Comparison of ENCODE assay signal across 8 cellular contexts in genomic region chr14:34693228-34693939, GRCh38. TPM values are rescaled to one million over a fixed set of nuclear protein-coding genes. Genes with fewer than 3 reads are reported as not detected.
DNase-seq lines count a peak whose midpoint lies in the region; ATAC-seq, FAIRE-seq and TF ChIP-seq lines count a peak whose summit lies in the region.

No MANE protein-coding gene starts in this region.

- H3K36me3 Mint-ChIP-seq in activated B cell treated with CpG ODN at 0.5 μM for 24 hours (ENCODE audit: low read depth): no peaks in the 10 kb centered on the region

- no peak for TF ChIP-seq RAD21 in SK-N-SH (IDR thresholded peaks at IDR 0.05; ENCODE audit: low read length)

- TF ChIP-seq EP300 in SK-N-SH (IDR thresholded peaks at IDR 0.05; ENCODE audit: borderline replicate concordance in 1 of 2, low read depth in 1 of 2, low read length in 1 of 2): no peak

- H2AFZ ChIP-seq in SK-N-SH (ENCODE audit: low read depth): no peak overlapping the region

- DNase-seq in M059J (ENCODE audit: low read depth) (peak; percentile 25), activated B cell treated with CpG ODN at 0.5 μM for 24 hours (no peak), fibroblast of pulmonary artery (ENCODE audit: low read depth) (no peak), pancreas (peak; percentile 47 to 68 (median 60)), SK-N-SH (no peak), ecto neural progenitor cell (ENCODE audit: low spot score) (no peak)

- FAIRE-seq in pancreas (lab: Jason Lieb, UNC): no peak

- H3K27ac Mint-ChIP-seq in activated B cell treated with CpG ODN at 0.5 μM for 24 hours: no peak overlapping the region

- peaks cover 11% of the 10 kb centered on the region for H3K4me1 Mint-ChIP-seq in activated B cell treated with CpG ODN at 0.5 μM for 24 hours

- H3K27me3 ChIP-seq in pancreas: no peaks in the 10 kb centered on the region
- H3K27me3 ChIP-seq in SK-N-SH (ENCODE audit: insufficient read depth): no peaks in the 10 kb centered on the region

- no peaks in the 10 kb centered on the region for H3K79me2 ChIP-seq in SK-N-SH (ENCODE audit: insufficient read depth)

- H3K9ac ChIP-seq in SK-N-SH: no peak overlapping the region

- intact Hi-C loops in activated B cell treated with CpG ODN at 0.5 μM for 24 hours (cut with micrococcal nuclease): no loop called here
- intact Hi-C loops in pancreas (cut with DNase I): no loop called here

- no peak overlapping the region for H3K4me2 ChIP-seq in SK-N-SH

- H3K27me3 Mint-ChIP-seq in activated B cell treated with CpG ODN at 0.5 μM for 24 hours: no peaks in the 10 kb centered on the region

- CTCF ChIA-PET in activated B cell treated with CpG ODN at 0.5 μM for 24 hours (lab: Charles Lee): no interaction called here
- CTCF ChIA-PET in SK-N-SH (lab: Yijun Ruan, JAX): interaction anchor here (1.0 to 1.3 kb wide), 4 partner anchors 21 to 29 kb away, joined by 3 to 6 read pairs (median 5); no protein-coding TSS in a partner anchor

- H3K9me2 ChIP-seq in SK-N-SH: no peaks in the 10 kb centered on the region

- ATAC-seq in activated B cell treated with CpG ODN at 0.5 μM for 24 hours (ENCODE audit: low read depth) (no peak), pancreas (peak; percentile 92 to 97 (median 96)), HG02798 (IDR thresholded peaks at IDR 0.05; ENCODE audit: poor library complexity, unreplicated experiment) (no peak), HG03432 (IDR thresholded peaks at IDR 0.05; ENCODE audit: unreplicated experiment) (no peak)

- no peak for TF ChIP-seq CTCF in activated B cell treated with CpG ODN at 0.5 μM for 24 hours (IDR thresholded peaks at IDR 0.05)
- TF ChIP-seq CTCF in fibroblast of pulmonary artery (IDR thresholded peaks at IDR 0.05; ENCODE audit: low read length, missing control alignments): no peak
- TF ChIP-seq CTCF in pancreas (IDR thresholded peaks at IDR 0.05): no peak
- no peak for TF ChIP-seq CTCF in SK-N-SH (IDR thresholded peaks at IDR 0.05)

- H3K27ac ChIP-seq in pancreas: no peak overlapping the region
- no peak overlapping the region for H3K27ac ChIP-seq in SK-N-SH (ENCODE audit: low read depth in 2 of 2, low read length in 1 of 2)

- POLR2A ChIA-PET in activated B cell treated with CpG ODN at 0.5 μM for 24 hours (lab: Charles Lee) (no interaction called here), SK-N-SH (lab: Yijun Ruan, JAX) (no interaction called here)

- no peaks in the 10 kb centered on the region for H3K36me3 ChIP-seq in pancreas
- no peaks in the 10 kb centered on the region for H3K36me3 ChIP-seq in SK-N-SH (replicated peaks in 1 of 2; ENCODE audit: control insufficient read depth in 1 of 2, insufficient read depth in 2 of 2, low read length in 1 of 2)

- peak overlapping the region; percentile 2 for H3K4me3 ChIP-seq in fibroblast of pulmonary artery (replicated peaks; ENCODE audit: low read depth, low read length)
- peak overlapping the region in 3 of 4 donors; percentile 24 to 42 (median 36) for H3K4me3 ChIP-seq in pancreas
- no peak overlapping the region for H3K4me3 ChIP-seq in SK-N-SH (ENCODE audit: low read depth in 2 of 2, low read length in 1 of 2)

- H3K9me3 Mint-ChIP-seq in activated B cell treated with CpG ODN at 0.5 μM for 24 hours: no peaks in the 10 kb centered on the region

- H3K4me3 Mint-ChIP-seq in activated B cell treated with CpG ODN at 0.5 μM for 24 hours: peak overlapping the region; percentile 68

- no peaks in the 10 kb centered on the region for H4K20me1 ChIP-seq in SK-N-SH (ENCODE audit: insufficient read depth)

- H3K9me3 ChIP-seq in pancreas: no peaks in the 10 kb centered on the region
- H3K9me3 ChIP-seq in SK-N-SH: no peaks in the 10 kb centered on the region

- 37 to 42% methylated on average over 18 of the region's 18 CpGs for WGBS in pancreas, 2 donors
- 74% methylated on average over 18 of the region's 18 CpGs for WGBS in SK-N-SH (ENCODE audit: low lambda C conversion rate)

- peaks cover 12% of the 10 kb centered on the region for H3F3A ChIP-seq in SK-N-SH (replicated peaks; ENCODE audit: insufficient read depth)

- peaks cover 0 to 3% (median 0%) of the 10 kb centered on the region in 3 donors for H3K4me1 ChIP-seq in pancreas
- no peaks in the 10 kb centered on the region for H3K4me1 ChIP-seq in SK-N-SH (ENCODE audit: control insufficient read depth in 1 of 2, insufficient read depth in 2 of 2, low read depth in 1 of 2, low read length in 1 of 2)

TF ChIP-seq in SK-N-SH, 30 proteins besides CTCF, POLR2A, EP300 and RAD21:
- TF ChIP-seq YY1 (IDR thresholded peaks at IDR 0.05; ENCODE audit: low read depth) (no peak), NFIC (IDR thresholded peaks at IDR 0.05; ENCODE audit: borderline replicate concordance) (no peak), TCF12 (IDR thresholded peaks at IDR 0.05) (no peak), RXRA (IDR thresholded peaks at IDR 0.05; ENCODE audit: borderline replicate concordance, low read depth) (no peak), REST (IDR thresholded peaks at IDR 0.05; ENCODE audit: low read depth, low read length) (no peak), TEAD4 (IDR thresholded peaks at IDR 0.05; ENCODE audit: borderline replicate concordance, insufficient read depth) (no peak), MXI1 (IDR thresholded peaks at IDR 0.05; ENCODE audit: low read depth, low read length) (no peak), MAX (IDR thresholded peaks at IDR 0.05; ENCODE audit: low read depth) (no peak)

RNA-seq across cellular contexts. Expression of gene CFL2, which starts 21.0 kb away (rescaled TPM):
- 124 and 164 TPM in 2 replicates for total RNA-seq in M059J (2014; rRNA removed; shearing (Covaris generic))
- total RNA-seq in activated B cell treated with CpG ODN at 0.5 μM for 24 hours (19.1 and 20.8 TPM in 2 replicates), pancreas (10 to 100 TPM in 3 of 6 donors, 1 to 10 TPM in 3; 5.1 to 12.7 (median 9.3) TPM)
- polyA plus RNA-seq in pancreas (10 to 100 TPM in 1 of 2 donors, 1 to 10 TPM in 1; 7.4 to 11.7 TPM), SK-N-SH (2012; rRNA removed) (48.1 and 60.9 TPM in 2 replicates)
- polyA plus RNA-seq in SK-N-SH (2012; cell fraction: cytosol; rRNA removed): 79.2 and 118 TPM in 2 replicates
- 11.8 and 30.0 TPM in 2 replicates for polyA plus RNA-seq in SK-N-SH (2012; cell fraction: nucleus; rRNA removed)

Comparison
In these comparisons a context has a peak if more than half of its experiments do, and no peak if none do; other contexts are left out.
1. DNase-seq: peak in M059J (single experiment) and pancreas (6 of 6); none in activated B cell treated with CpG ODN at 0.5 μM for 24 hours (single experiment), fibroblast of pulmonary artery (single experiment), SK-N-SH (single experiment) and ecto neural progenitor cell (single experiment).
2. ATAC-seq: peak in pancreas (4 of 4); none in activated B cell treated with CpG ODN at 0.5 μM for 24 hours (single experiment), HG02798 (single experiment) and HG03432 (single experiment).
3. H3K4me3 ChIP-seq: peak in fibroblast of pulmonary artery (single experiment) and pancreas (3 of 4); none in SK-N-SH (0 of 2).